ENCODE assay signal across 11 cellular contexts in genomic region chr6:119444642-119445557, GRCh38.
DNase-seq lines count a peak whose midpoint lies in the region; ATAC-seq lines count a peak whose summit lies in the region.
"Had no signal": no experiment of that assay in that cellular context is flagged by ENCODE, and none has a peak within 500 bp of the region (broad histone marks: within the 10 kb centered on the region; RNA-seq: fewer than 3 reads in every experiment).

No MANE protein-coding gene starts in this region.

- ATAC-seq in Right ventricle myocardium inferior (peak; percentile 34), HG02870 (IDR thresholded peaks at IDR 0.05; ENCODE audit: unreplicated experiment) (peak; percentile 64), GM19324 (IDR thresholded peaks at IDR 0.05; ENCODE audit: low FRiP score, unreplicated experiment) (no peak)
- ATAC-seq: A549 had no signal

- DNase-seq in Right ventricle myocardium inferior (ENCODE audit: missing footprints) (no peak), cardiac septum (ENCODE audit: low spot score) (no peak), NAMALWA (ENCODE audit: low spot score) (peak; percentile 48), SHP77 (lab: John Stamatoyannopoulos, UW) (no peak), NCI-H510A (lab: John Stamatoyannopoulos, UW) (no peak)
- DNase-seq in stimulated activated CD4-positive, alpha-beta T cell treated with anti-CD3 and anti-CD28 coated beads, Interleukin-2, amount 100 ng/mL, for 48 hours: no peak
- DNase-seq: anterior cingulate cortex, NCI-H187 treated with DMSO at 0.1 percent for 48 hours had no signal

- intact Hi-C loops in Right ventricle myocardium inferior (cut with DNase I) (no loop called here), cardiac septum (cut with DNase I) (no loop called here)
